27 cellular contexts compared by ENCODE assay signal in genomic region chr17:51391992-51392654, GRCh38.
A peak's percentile ranks its signal among the peaks of the same experiment; 100 is the strongest.
DNase-seq lines count a peak whose midpoint lies in the region; ATAC-seq, FAIRE-seq and TF ChIP-seq lines count a peak whose summit lies in the region.
"Had no signal": no experiment of that assay in that cellular context is flagged by ENCODE, and none has a peak within 500 bp of the region (broad histone marks: within the 10 kb centered on the region; RNA-seq: fewer than 3 reads in every experiment).

No MANE protein-coding gene starts in this region.

- dilution Hi-C loops in mammary epithelial cell (cut with HindIII; ENCODE audit: low sequenced_read_pairs), result loop anchor here (5.0 kb wide), 1 partner anchor 50 kb away; no protein-coding TSS in a partner anchor

- no peaks in the 10 kb centered on the region for H3K9me2 ChIP-seq in PC-3 (replicated peaks; ENCODE audit: low read length)

- no peak overlapping the region for H3K9ac ChIP-seq in mammary epithelial cell (ENCODE audit: insufficient read depth, low read length)
- no peak overlapping the region for H3K9ac ChIP-seq in PC-3 (ENCODE audit: low read length)
- H3K9ac ChIP-seq in H1 (replicated peaks in 1 of 4; ENCODE audit: extremely low read depth in 1 of 4, low read depth in 3 of 4, low read length in 3 of 4), result no peak overlapping the region

- H3K36me3 Mint-ChIP-seq in MCF 10A (ENCODE audit: insufficient read depth, unreplicated experiment), result no peaks in the 10 kb centered on the region
- H3K36me3 Mint-ChIP-seq: CD4-positive, alpha-beta memory T cell had no signal

- H3K14ac ChIP-seq in H1 (ENCODE audit: insufficient read length), result no peak overlapping the region

- H3K36me3 ChIP-seq in mammary epithelial cell (ENCODE audit: insufficient read depth, low read length) (no peaks in the 10 kb centered on the region), PC-3 (ENCODE audit: low read depth, low read length) (no peaks in the 10 kb centered on the region), H1 (ENCODE audit: control insufficient read depth in 2 of 4, insufficient read depth in 4 of 4, low read length in 3 of 4) (no peaks in the 10 kb centered on the region)
- H3K36me3 ChIP-seq: lower lobe of right lung, stomach, thyroid gland, WERI-Rb-1 had no signal

- TF ChIP-seq POLR2A in H1 (IDR thresholded peaks at IDR 0.05; ENCODE audit: control extremely low read depth in 1 of 2, low read depth in 2 of 2, low read length in 2 of 2), result no peak

- ATAC-seq in PC-3 (no peak; the same call in 1 of the 2 replicates), Right ventricle myocardium superior (ENCODE audit: poor library complexity) (no peak)
- ATAC-seq: activated T-cell treated with anti-CD3 and anti-CD28 coated beads, Interleukin-2, amount 50 U/mL, for 4 hours; lower lobe of right lung; mucosa of descending colon; SK-N-SH treated with all-trans-retinoic acid at 6 μM for 48 hours had no signal

- H3K27me3 Mint-ChIP-seq in MCF 10A (ENCODE audit: insufficient read depth, unreplicated experiment), result peaks cover 67% of the 10 kb centered on the region

- H3K27me3 ChIP-seq in mammary epithelial cell (ENCODE audit: insufficient read depth, low read length), result no peaks in the 10 kb centered on the region
- H3K27me3 ChIP-seq in PC-3 (ENCODE audit: low read length), result peaks cover 77% of the 10 kb centered on the region
- H3K27me3 ChIP-seq in H1 (replicated peaks in 1 of 4; ENCODE audit: control insufficient read depth in 3 of 4, extremely low read depth in 1 of 4, insufficient read depth in 3 of 4, low read length in 3 of 4), result no peaks in the 10 kb centered on the region
- H3K27me3 ChIP-seq: thyroid gland had no signal

- H3K23ac ChIP-seq in H1 (ENCODE audit: insufficient read length), result no peak overlapping the region

- peak overlapping the region; percentile 34; the same call in 1 of the 2 replicates for H2BK20ac ChIP-seq in H1 (ENCODE audit: low read length)

- no peak overlapping the region for H3K18ac ChIP-seq in H1 (ENCODE audit: extremely low read depth, low read length)

- no peaks in the 10 kb centered on the region for H4K20me1 ChIP-seq in mammary epithelial cell (ENCODE audit: insufficient read depth, low read length)
- no peaks in the 10 kb centered on the region for H4K20me1 ChIP-seq in PC-3 (ENCODE audit: low read length)
- no peaks in the 10 kb centered on the region for H4K20me1 ChIP-seq in H1 (replicated peaks in 1 of 2; ENCODE audit: control insufficient read depth in 1 of 2, insufficient read depth in 2 of 2, low read length in 2 of 2)

- H3K4me3 ChIP-seq in mammary epithelial cell (replicated peaks in 1 of 3; ENCODE audit: insufficient read depth in 1 of 3, low read depth in 2 of 3, low read length in 3 of 3), result no peak overlapping the region
- H3K4me3 ChIP-seq in PC-3 (ENCODE audit: low read length), result no peak overlapping the region
- H3K4me3 ChIP-seq in H1 (ENCODE audit: extremely low read depth in 1 of 4, insufficient read depth in 2 of 4, low read depth in 3 of 4, low read length in 4 of 4), result no peak overlapping the region
- H3K4me3 ChIP-seq: lower lobe of right lung, mucosa of descending colon, smooth muscle cell, stomach, thyroid gland had no signal

- H3K79me1 ChIP-seq in H1 (ENCODE audit: low read depth, low read length), result no peaks in the 10 kb centered on the region

- H2BK15ac ChIP-seq in H1 (ENCODE audit: low read length), result peak overlapping the region; percentile 40; the same call in 1 of the 2 replicates

- no peak for TF ChIP-seq EP300 in H1 (IDR thresholded peaks at IDR 0.05; ENCODE audit: borderline replicate concordance in 1 of 2, low read depth in 2 of 2, low read length in 2 of 2)

- H2AK5ac ChIP-seq in H1 (ENCODE audit: low read depth, low read length), result no peak overlapping the region; the same call in 1 of the 2 replicates

- no peak overlapping the region for H3K4me2 ChIP-seq in mammary epithelial cell (ENCODE audit: insufficient read depth, low read depth, low read length)
- H3K4me2 ChIP-seq in PC-3 (ENCODE audit: low read length), result no peak overlapping the region
- no peak overlapping the region for H3K4me2 ChIP-seq in H1 (ENCODE audit: insufficient read depth in 1 of 2, low read depth in 2 of 2, low read length in 2 of 2)
- H3K4me2 ChIP-seq: smooth muscle cell had no signal

- peaks cover 9% of the 10 kb centered on the region for H3K4me1 Mint-ChIP-seq in MCF 10A (ENCODE audit: insufficient read depth, unreplicated experiment)
- H3K4me1 Mint-ChIP-seq: activated CD4-positive, alpha-beta T cell treated with anti-CD3 and anti-CD28 coated beads, Interleukin-2, amount 10 ng/mL, durations not matched to agents 24 days and 14 days; CD4-positive, alpha-beta memory T cell; nephron had no signal

- H3K56ac ChIP-seq in H1 (replicated peaks; ENCODE audit: insufficient read length, low read depth, low read length), result no peak overlapping the region

- no peaks in the 10 kb centered on the region for H3K9me3 Mint-ChIP-seq in MCF 10A (ENCODE audit: unreplicated experiment)
- H3K9me3 Mint-ChIP-seq: activated CD4-positive, alpha-beta T cell treated with anti-CD3 and anti-CD28 coated beads, Interleukin-2, amount 10 ng/mL, durations not matched to agents 24 days and 14 days; activated T-cell treated with anti-CD3 and anti-CD28 coated beads, Interleukin-2, amount 50 U/mL, for 4 hours; CD4-positive, alpha-beta memory T cell; nephron; T-helper 2 cell treated with Interferon-gamma antibody and Interleukin-4, amounts not matched to agents 5 μg/mL and 100 μg/mL, for 36 hours had no signal

- 50% methylated on average over 2 of the region's 8 CpGs for WGBS in mammary epithelial cell (ENCODE audit: low coverage, missing lambda C conversion rate)
- WGBS in H1 (ENCODE audit: extremely low coverage in 1 of 2, insufficient coverage in 1 of 2, insufficient read length in 1 of 2, insufficient replicate concordance in 2 of 2, low coverage in 1 of 2, low lambda C conversion rate in 2 of 2, missing lambda C conversion rate in 1 of 2), 2 experiments, result 85% methylated on average over 8 of the region's 8 CpGs; no CpG with 5 or more reads in 1 of the 2 experiments

- intact Hi-C loops in mammary epithelial cell (cut with micrococcal nuclease) (no loop called here), MCF 10A (cut with micrococcal nuclease) (no loop called here), PC-3 (cut with micrococcal nuclease) (no loop called here), Right ventricle myocardium superior (cut with DNase I) (no loop called here)

- no peak overlapping the region for H4K5ac ChIP-seq in H1 (ENCODE audit: insufficient read length, low read depth, low read length)

- H3K4me1 ChIP-seq in mammary epithelial cell (ENCODE audit: insufficient read depth, low read length) (no peaks in the 10 kb centered on the region), PC-3 (ENCODE audit: insufficient read depth, low read length) (peaks cover 6% of the 10 kb centered on the region; the same call in 1 of the 2 replicates), H1 (replicated peaks in 1 of 4; ENCODE audit: control insufficient read depth in 3 of 4, insufficient read depth in 4 of 4, low read length in 3 of 4) (no peaks in the 10 kb centered on the region)
- H3K4me1 ChIP-seq: lower lobe of right lung, stomach, thyroid gland had no signal

- H4K8ac ChIP-seq in H1 (ENCODE audit: extremely low read depth, insufficient read depth, low read length), result no peak overlapping the region

- H3K79me2 ChIP-seq in mammary epithelial cell (ENCODE audit: insufficient read depth, low read length) (no peaks in the 10 kb centered on the region), PC-3 (ENCODE audit: low read length) (no peaks in the 10 kb centered on the region), H1 (ENCODE audit: control insufficient read depth in 1 of 2, insufficient read depth in 2 of 2, low read length in 2 of 2) (no peaks in the 10 kb centered on the region)

- CTCF ChIA-PET in mammary epithelial cell (lab: Charles Lee; ENCODE audit: low non-redundant PET) (no interaction called here), MCF 10A (lab: Yijun Ruan, JAX) (interaction anchor here (0.7 to 5.7 kb wide), 4 partner anchors 10 to 44 kb away, joined by 3 to 19 read pairs (median 4); no protein-coding TSS in a partner anchor), PC-3 (lab: Charles Lee) (interaction anchor here (0.7 kb wide), 1 partner anchor 93 kb away, joined by 4 read pairs; no protein-coding TSS in a partner anchor), H1 (lab: Charles Lee; ENCODE audit: partially characterized antibody) (interaction anchor here (0.6 to 2.0 kb wide), 6 partner anchors 10 to 98 kb away, joined by 3 to 4 read pairs (median 4); no protein-coding TSS in a partner anchor)

- no peak overlapping the region for H4K91ac ChIP-seq in H1 (replicated peaks; ENCODE audit: insufficient read length, low read length)

- DNase-seq in mammary epithelial cell (peak; percentile 13), MCF 10A (ENCODE audit: unreplicated experiment) (no peak), PC-3 (peak; percentile 46), H1 (ENCODE audit: low read depth in 1 of 2, low spot score in 2 of 2) (no peak), urothelium cell line (ENCODE audit: low spot score) (peak; percentile 70), Right ventricle myocardium superior (no peak), SKM-1 (lab: John Stamatoyannopoulos, UW; ENCODE audit: unreplicated experiment) (no peak), NCI-H187 treated with DMSO at 0.1 percent for 48 hours (lab: John Stamatoyannopoulos, UW) (no peak)
- DNase-seq: activated CD4-positive, alpha-beta T cell treated with anti-CD3 and anti-CD28 coated beads, Interleukin-2, amount 10 ng/mL, durations not matched to agents 24 days and 14 days; activated naive CD4-positive, alpha-beta T cell; activated T-cell treated with anti-CD3 and anti-CD28 coated beads, Interleukin-2, amount 50 U/mL, for 4 hours; CD4-positive, alpha-beta memory T cell; glutamatergic neuron; KG1; lower lobe of right lung; mucosa of descending colon; NCI-H146; stimulated activated CD4-positive, alpha-beta T cell treated with anti-CD3 and anti-CD28 coated beads, Interleukin-2, amount 100 ng/mL, for 24 hours; stomach; thyroid gland; WERI-Rb-1 had no signal

- POLR2A ChIA-PET in MCF 10A (lab: Yijun Ruan, JAX), result no interaction called here
- POLR2A ChIA-PET in PC-3 (lab: Charles Lee; ENCODE audit: unreplicated experiment), result no interaction called here
- POLR2A ChIA-PET in H1 (lab: Charles Lee; ENCODE audit: partially characterized antibody), result no interaction called here

- no peak overlapping the region for H3K27ac Mint-ChIP-seq in MCF 10A (ENCODE audit: low read depth, unreplicated experiment)
- H3K27ac Mint-ChIP-seq: activated CD4-positive, alpha-beta T cell treated with anti-CD3 and anti-CD28 coated beads, Interleukin-2, amount 10 ng/mL, durations not matched to agents 24 days and 14 days; CD4-positive, alpha-beta memory T cell; nephron; T-helper 2 cell treated with Interferon-gamma antibody and Interleukin-4, amounts not matched to agents 5 μg/mL and 100 μg/mL, for 36 hours had no signal

- FAIRE-seq in H1 (lab: Jason Lieb, UNC) (no peak), urothelium cell line (lab: Jason Lieb, UNC) (peak; percentile 53)
- FAIRE-seq: A204.1, GM18507 had no signal

- TF ChIP-seq CTCF in mammary epithelial cell (conservative IDR thresholded peaks at IDR 0.05 in 1 of 2, IDR thresholded peaks at IDR 0.05 in 1 of 2; ENCODE audit: extremely low read depth in 1 of 2, insufficient read depth in 1 of 2, low read depth in 1 of 2, low read length in 2 of 2) (no peak), MCF 10A (IDR thresholded peaks at IDR 0.05; ENCODE audit: unreplicated experiment) (no peak), PC-3 (conservative IDR thresholded peaks at IDR 0.05; ENCODE audit: low read depth, low read length) (no peak), H1 (IDR thresholded peaks at IDR 0.05; ENCODE audit: control extremely low read depth in 1 of 3, insufficient read depth in 1 of 3, low read depth in 1 of 3, low read length in 3 of 3) (no peak)

- BruUV-seq in mammary epithelial cell (replicated peaks; lab: Mats Ljungman, UMichigan) (no TSS peak), MCF 10A (replicated peaks; lab: Mats Ljungman, UMichigan) (no TSS peak), PC-3 (replicated peaks; lab: Mats Ljungman, UMichigan) (no TSS peak)

- in situ Hi-C loops in mammary epithelial cell (cut with MboI; ENCODE audit: low sequenced_read_pairs in 2 of 2), result no loop called here

- H3K27ac ChIP-seq in mammary epithelial cell (ENCODE audit: insufficient read depth, low read depth, low read length), result no peak overlapping the region
- H3K27ac ChIP-seq in PC-3 (ENCODE audit: low read length), result no peak overlapping the region
- no peak overlapping the region for H3K27ac ChIP-seq in H1 (ENCODE audit: low read depth, low read length)
- H3K27ac ChIP-seq: lower lobe of right lung, stomach, thyroid gland, WERI-Rb-1 had no signal

- no peaks in the 10 kb centered on the region; the same call in 1 of the 2 replicates for H3K23me2 ChIP-seq in H1 (ENCODE audit: low read depth, low read length)

- no peak overlapping the region for H2AFZ ChIP-seq in mammary epithelial cell (ENCODE audit: low read depth, low read length)
- H2AFZ ChIP-seq in PC-3 (ENCODE audit: low read length), result 0 out of 2 replicates have a peak overlapping the region, but pooled peaks have one; percentile 15
- H2AFZ ChIP-seq in H1 (ENCODE audit: low read length), result no peak overlapping the region; the same call in 1 of the 2 replicates

- 0 out of 2 replicates have a peak overlapping the region, but pooled peaks have one; percentile 6 for H2BK12ac ChIP-seq in H1 (ENCODE audit: low read depth, low read length)

- no peak overlapping the region for H3K4me3 Mint-ChIP-seq in MCF 10A (ENCODE audit: unreplicated experiment)
- H3K4me3 Mint-ChIP-seq: activated CD4-positive, alpha-beta T cell treated with anti-CD3 and anti-CD28 coated beads, Interleukin-2, amount 10 ng/mL, durations not matched to agents 24 days and 14 days; activated T-cell treated with anti-CD3 and anti-CD28 coated beads, Interleukin-2, amount 50 U/mL, for 4 hours; CD4-positive, alpha-beta memory T cell; nephron; T-helper 2 cell treated with Interferon-gamma antibody and Interleukin-4, amounts not matched to agents 5 μg/mL and 100 μg/mL, for 36 hours had no signal

- H2BK120ac ChIP-seq in H1 (replicated peaks; ENCODE audit: low read depth, low read length), result no peak overlapping the region

- no peaks in the 10 kb centered on the region for H3F3A ChIP-seq in PC-3 (ENCODE audit: low read length, unreplicated experiment)

- H3K4ac ChIP-seq in H1 (replicated peaks; ENCODE audit: insufficient read length, low read depth, low read length), result no peak overlapping the region

- no peak for TF ChIP-seq RAD21 in H1 (IDR thresholded peaks at IDR 0.05 in 1 of 2, conservative IDR thresholded peaks at IDR 0.05 in 1 of 2; ENCODE audit: low read depth in 2 of 2, low read length in 2 of 2)

- H3K9me3 ChIP-seq in mammary epithelial cell (replicated peaks; ENCODE audit: insufficient read depth, low read length) (no peaks in the 10 kb centered on the region), PC-3 (ENCODE audit: low read length) (no peaks in the 10 kb centered on the region), H1 (ENCODE audit: insufficient read depth in 2 of 2, low read depth in 1 of 2, low read length in 1 of 2) (no peaks in the 10 kb centered on the region)
- H3K9me3 ChIP-seq: lower lobe of right lung, mucosa of descending colon, stomach, thyroid gland had no signal

- H2BK5ac ChIP-seq in H1 (ENCODE audit: low read depth, low read length), result no peak overlapping the region

Comparison
In these comparisons a context has a peak if more than half of its experiments do, and no peak if none do; other contexts are left out.
1. DNase-seq: peak in mammary epithelial cell (single experiment), PC-3 (single experiment) and urothelium cell line (single experiment); none in MCF 10A (single experiment), H1 (0 of 2), Right ventricle myocardium superior (single experiment), SKM-1 (single experiment) and NCI-H187 treated with DMSO at 0.1 percent for 48 hours (single experiment).